In genomic region chr17:38428643-38429371, GRCh38 we compare ENCODE assay signal across 8 cellular contexts. TPM values are rescaled to one million over a fixed set of nuclear protein-coding genes. Genes with fewer than 3 reads are reported as not detected.
DNase-seq lines count a peak whose midpoint lies in the region; ATAC-seq, FAIRE-seq and TF ChIP-seq lines count a peak whose summit lies in the region.

No MANE protein-coding gene starts in this region.

- H3K4me1 Mint-ChIP-seq in activated T-helper 2 cell treated with anti-CD3 and anti-CD28 coated beads, Interferon-gamma antibody, Interleukin-2, Interleukin-4, amounts not matched to agents 10 μg/mL and 5 μg/mL and 100 μg/mL, durations not matched to agents 14 hours and 24 hours and 36 hours (ENCODE audit: low read depth): peaks cover 5% of the 10 kb centered on the region

- no peak overlapping the region for H2AK5ac ChIP-seq in H1 (ENCODE audit: low read depth, low read length)

- no peak overlapping the region for H3K4ac ChIP-seq in H1 (replicated peaks; ENCODE audit: insufficient read length, low read depth, low read length)

- peak overlapping the region; percentile 19; the same call in 1 of the 2 replicates for H3K18ac ChIP-seq in H1 (ENCODE audit: extremely low read depth, low read length)

- H3K4me3 Mint-ChIP-seq in activated T-helper 2 cell treated with anti-CD3 and anti-CD28 coated beads, Interferon-gamma antibody, Interleukin-2, Interleukin-4, amounts not matched to agents 10 μg/mL and 5 μg/mL and 100 μg/mL, durations not matched to agents 14 hours and 24 hours and 36 hours (ENCODE audit: low read depth): no peak overlapping the region

- POLR2A ChIA-PET in RWPE1 (lab: Yijun Ruan, JAX; ENCODE audit: low non-redundant PET): interaction anchor here (0.7 kb wide), 1 partner anchor 235 kb away, joined by 4 read pairs; no protein-coding TSS in a partner anchor
- POLR2A ChIA-PET in H1 (lab: Charles Lee; ENCODE audit: partially characterized antibody): interaction anchor here (0.9 to 7.6 kb wide), 12 partner anchors 8 to 48 kb away, joined by 3 to 72 read pairs (median 5); no protein-coding TSS in a partner anchor

- peak; percentile 29 for ATAC-seq in GM18909 (IDR thresholded peaks at IDR 0.05; ENCODE audit: poor library complexity, unreplicated experiment)

- no peak overlapping the region; the same call in 1 of the 2 replicates for H2BK5ac ChIP-seq in H1 (ENCODE audit: low read depth, low read length)

- H3K9me3 ChIP-seq in H1 (ENCODE audit: insufficient read depth in 2 of 2, low read depth in 1 of 2, low read length in 1 of 2): no peaks in the 10 kb centered on the region

- H3K27ac Mint-ChIP-seq in activated T-helper 2 cell treated with anti-CD3 and anti-CD28 coated beads, Interferon-gamma antibody, Interleukin-2, Interleukin-4, amounts not matched to agents 10 μg/mL and 5 μg/mL and 100 μg/mL, durations not matched to agents 14 hours and 24 hours and 36 hours: no peak overlapping the region

- H3K4me2 ChIP-seq in H1 (ENCODE audit: insufficient read depth in 1 of 2, low read depth in 2 of 2, low read length in 2 of 2): peak overlapping the region; percentile 81 to 90

- no peak overlapping the region for H2BK20ac ChIP-seq in H1 (ENCODE audit: low read length)

- peaks cover 0 to 55% of the 10 kb centered on the region in 2 experiments; a peak in 2 of 4 replicates for H3K79me2 ChIP-seq in H1 (ENCODE audit: control insufficient read depth in 1 of 2, insufficient read depth in 2 of 2, low read length in 2 of 2)

- H3K4me1 ChIP-seq in H1 (replicated peaks in 1 of 4; ENCODE audit: control insufficient read depth in 3 of 4, insufficient read depth in 4 of 4, low read length in 3 of 4): peaks cover 22 to 35% (median 25%) of the 10 kb centered on the region in 4 experiments

- no peak overlapping the region for H2BK120ac ChIP-seq in H1 (replicated peaks; ENCODE audit: low read depth, low read length)

- no peak overlapping the region for H2AFZ ChIP-seq in H1 (ENCODE audit: low read length)

- DNase-seq in RWPE1 (ENCODE audit: low spot score): peak; percentile 70
- peak in 1 of 2 experiments; percentile 70 for DNase-seq in H1 (ENCODE audit: low read depth in 1 of 2, low spot score in 2 of 2)
- DNase-seq in lung microvascular endothelial cell (ENCODE audit: low read depth in 2 of 2): peak; percentile 51 to 66
- DNase-seq in superior temporal gyrus (ENCODE audit: extremely low spot score): peak; percentile 87
- no peak for DNase-seq in NCI-H2196 treated with DMSO at 0.1 percent for 48 hours (lab: John Stamatoyannopoulos, UW; ENCODE audit: unreplicated experiment)
- no peak for DNase-seq in activated T-helper 2 cell treated with anti-CD3 and anti-CD28 coated beads, Interferon-gamma antibody, Interleukin-2, Interleukin-4, amounts not matched to agents 10 μg/mL and 5 μg/mL and 100 μg/mL, durations not matched to agents 14 hours and 24 hours and 36 hours (ENCODE audit: low spot score)
- DNase-seq in NCI-H345 (lab: John Stamatoyannopoulos, UW): no peak

- intact Hi-C loops in activated T-helper 2 cell treated with anti-CD3 and anti-CD28 coated beads, Interferon-gamma antibody, Interleukin-2, Interleukin-4, amounts not matched to agents 10 μg/mL and 5 μg/mL and 100 μg/mL, durations not matched to agents 14 hours and 24 hours and 36 hours (cut with micrococcal nuclease): loop anchor here (10.0 kb wide), 1 partner anchor 236 kb away; no protein-coding TSS in a partner anchor

- no peak overlapping the region for H3K56ac ChIP-seq in H1 (replicated peaks; ENCODE audit: insufficient read length, low read depth, low read length)

- H2BK12ac ChIP-seq in H1 (ENCODE audit: low read depth, low read length): peak overlapping the region; percentile 27; the same call in 1 of the 2 replicates

- peaks cover 6% of the 10 kb centered on the region for H3K23me2 ChIP-seq in H1 (ENCODE audit: low read depth, low read length)

- H3K36me3 ChIP-seq in H1 (ENCODE audit: control insufficient read depth in 2 of 4, insufficient read depth in 4 of 4, low read length in 3 of 4): no peaks in the 10 kb centered on the region

- TF ChIP-seq POLR2A in H1 (IDR thresholded peaks at IDR 0.05; ENCODE audit: control extremely low read depth in 1 of 2, low read depth in 2 of 2, low read length in 2 of 2): no peak

- H3K23ac ChIP-seq in H1 (ENCODE audit: insufficient read length): no peak overlapping the region

- no peak; a peak in 1 of 4 replicates for TF ChIP-seq RAD21 in H1 (IDR thresholded peaks at IDR 0.05 in 1 of 2, conservative IDR thresholded peaks at IDR 0.05 in 1 of 2; ENCODE audit: low read depth in 2 of 2, low read length in 2 of 2)

- H2BK15ac ChIP-seq in H1 (ENCODE audit: low read length): no peak overlapping the region; the same call in 1 of the 2 replicates

- no peaks in the 10 kb centered on the region for H3K36me3 Mint-ChIP-seq in activated T-helper 2 cell treated with anti-CD3 and anti-CD28 coated beads, Interferon-gamma antibody, Interleukin-2, Interleukin-4, amounts not matched to agents 10 μg/mL and 5 μg/mL and 100 μg/mL, durations not matched to agents 14 hours and 24 hours and 36 hours (ENCODE audit: low read depth)

- 1% methylated on average over 19 of the region's 56 CpGs; no CpG with 5 or more reads in 1 of the 2 experiments for WGBS in H1 (ENCODE audit: extremely low coverage in 1 of 2, insufficient coverage in 1 of 2, insufficient read length in 1 of 2, insufficient replicate concordance in 2 of 2, low coverage in 1 of 2, low lambda C conversion rate in 2 of 2, missing lambda C conversion rate in 1 of 2), 2 experiments

- H3K4me3 ChIP-seq in H1 (ENCODE audit: extremely low read depth in 1 of 4, insufficient read depth in 2 of 4, low read depth in 3 of 4, low read length in 4 of 4): peak overlapping the region; percentile 66 to 91 (median 72)

- no peaks in the 10 kb centered on the region for H3K27me3 ChIP-seq in H1 (replicated peaks in 1 of 4; ENCODE audit: control insufficient read depth in 3 of 4, extremely low read depth in 1 of 4, insufficient read depth in 3 of 4, low read length in 3 of 4)

- no peak for TF ChIP-seq CTCF in RWPE1 (conservative IDR thresholded peaks at IDR 0.05; ENCODE audit: low read depth)
- no peak for TF ChIP-seq CTCF in H1 (IDR thresholded peaks at IDR 0.05; ENCODE audit: control extremely low read depth in 1 of 3, insufficient read depth in 1 of 3, low read depth in 1 of 3, low read length in 3 of 3)

- CTCF ChIA-PET in RWPE1 (lab: Yijun Ruan, JAX): interaction anchor here (0.6 to 1.6 kb wide), 6 partner anchors 10 to 126 kb away, joined by 3 to 7 read pairs (median 4); no protein-coding TSS in a partner anchor
- CTCF ChIA-PET in H1 (lab: Charles Lee; ENCODE audit: partially characterized antibody): interaction anchor here (0.7 to 24.5 kb wide), 11 partner anchors 11 to 248 kb away, joined by 3 to 400 read pairs (median 3); partner anchors contain the start of genes GPR179 and SOCS7

- H4K5ac ChIP-seq in H1 (ENCODE audit: insufficient read length, low read depth, low read length): no peak overlapping the region

- no peak for FAIRE-seq in H1 (lab: Jason Lieb, UNC)

- H3K79me1 ChIP-seq in H1 (ENCODE audit: low read depth, low read length): peaks cover 14% of the 10 kb centered on the region

- peaks cover 4 to 10% of the 10 kb centered on the region in 2 experiments for H4K20me1 ChIP-seq in H1 (replicated peaks in 1 of 2; ENCODE audit: control insufficient read depth in 1 of 2, insufficient read depth in 2 of 2, low read length in 2 of 2)

- TF ChIP-seq EP300 in H1 (IDR thresholded peaks at IDR 0.05; ENCODE audit: borderline replicate concordance in 1 of 2, low read depth in 2 of 2, low read length in 2 of 2): no peak

- H3K9me3 Mint-ChIP-seq in activated T-helper 2 cell treated with anti-CD3 and anti-CD28 coated beads, Interferon-gamma antibody, Interleukin-2, Interleukin-4, amounts not matched to agents 10 μg/mL and 5 μg/mL and 100 μg/mL, durations not matched to agents 14 hours and 24 hours and 36 hours: no peaks in the 10 kb centered on the region

- H3K27me3 Mint-ChIP-seq in activated T-helper 2 cell treated with anti-CD3 and anti-CD28 coated beads, Interferon-gamma antibody, Interleukin-2, Interleukin-4, amounts not matched to agents 10 μg/mL and 5 μg/mL and 100 μg/mL, durations not matched to agents 14 hours and 24 hours and 36 hours (ENCODE audit: low read depth): peaks cover 30% of the 10 kb centered on the region

- H4K91ac ChIP-seq in H1 (replicated peaks; ENCODE audit: insufficient read length, low read length): peak overlapping the region; percentile 12

- no peak overlapping the region; a peak in 2 of 7 replicates for H3K9ac ChIP-seq in H1 (replicated peaks in 1 of 4; ENCODE audit: extremely low read depth in 1 of 4, low read depth in 3 of 4, low read length in 3 of 4)

- peak overlapping the region; percentile 31 for H4K8ac ChIP-seq in H1 (ENCODE audit: extremely low read depth, insufficient read depth, low read length)

- H3K27ac ChIP-seq in RWPE1 (peak overlapping the region; percentile 92), H1 (ENCODE audit: low read depth, low read length) (no peak overlapping the region)

- H3K14ac ChIP-seq in H1 (ENCODE audit: insufficient read length): no peak overlapping the region

TF ChIP-seq in H1, 55 proteins besides CTCF, POLR2A, EP300 and RAD21 (continues in another document):
- peak; percentile 14 to 37; a peak in 2 of 4 replicates for TF ChIP-seq SIN3A (conservative IDR thresholded peaks at IDR 0.05 in 1 of 2, IDR thresholded peaks at IDR 0.05 in 1 of 2; ENCODE audit: low read depth in 1 of 2, low read length in 2 of 2)
- no peak for TF ChIP-seq TAF7 (optimal IDR thresholded peaks at IDR 0.05; ENCODE audit: borderline replicate concordance, low read depth, low read length)
- no peak for TF ChIP-seq CEBPB (IDR thresholded peaks at IDR 0.05; ENCODE audit: low read depth, low read length)
- TF ChIP-seq EGR1 (IDR thresholded peaks at IDR 0.05; ENCODE audit: borderline replicate concordance, low read depth, low read length): peak; percentile 9; the same call in 1 of the 2 replicates
- peak; percentile 32 for TF ChIP-seq KDM4A (IDR thresholded peaks at IDR 0.05; ENCODE audit: low read depth, low read length, severe bottlenecking)
- no peak for TF ChIP-seq POLR2AphosphoS5 (IDR thresholded peaks at IDR 0.05; ENCODE audit: low read depth, low read length)

RNA-seq across cellular contexts. Expression of gene ARHGAP23, which starts 0.5 kb away (rescaled TPM):
- total RNA-seq in H1 (2021; fragmentation: NEBNext Ultra II Directional; extraction: Animal tissue kit (Norgen Biotek cat#: 25700)): 107 and 108 TPM in 2 replicates
- polyA plus RNA-seq in H1 (2011; rRNA removed): 16.3 and 28.6 TPM in 2 replicates
- polyA plus RNA-seq in H1 (2011; cell fraction: cytosol; rRNA removed): 21.0 TPM
- polyA plus RNA-seq in H1 (2011; cell fraction: nucleus; rRNA removed): 52.6 TPM
- polyA plus RNA-seq in H1 (2012, experiment 1 of 2): 39.3 to 66.4 TPM (median 42.6 TPM) in 4 replicates
- polyA plus RNA-seq in H1 (2012, experiment 2 of 2): 39.0 TPM
- 43.2 TPM for polyA plus RNA-seq in H1 (2013, experiment 1 of 2)
- polyA plus RNA-seq in H1 (2013, experiment 2 of 2): 43.6 TPM
- polyA minus RNA-seq in H1 (2011; rRNA and poly(A)+ RNA removed): 23.8 and 36.4 TPM in 2 replicates
- polyA minus RNA-seq in H1 (2011; cell fraction: cytosol; rRNA and poly(A)+ RNA removed): 25.8 TPM
- 69.0 TPM for polyA minus RNA-seq in H1 (2011; cell fraction: nucleus; rRNA and poly(A)+ RNA removed)
- total RNA-seq in lung microvascular endothelial cell: 25.5 and 33.7 TPM in 2 replicates
- 0.32 and 1.2 TPM in 2 replicates for total RNA-seq in activated T-helper 2 cell treated with anti-CD3 and anti-CD28 coated beads, Interferon-gamma antibody, Interleukin-2, Interleukin-4, amounts not matched to agents 10 μg/mL and 5 μg/mL and 100 μg/mL, durations not matched to agents 14 hours and 24 hours and 36 hours

Comparison
In these comparisons a context has a peak if more than half of its experiments do, and no peak if none do; other contexts are left out.
1. DNase-seq: peak in RWPE1 (single experiment), lung microvascular endothelial cell (2 of 2) and superior temporal gyrus (single experiment); none in NCI-H2196 treated with DMSO at 0.1 percent for 48 hours (single experiment), activated T-helper 2 cell treated with anti-CD3 and anti-CD28 coated beads, Interferon-gamma antibody, Interleukin-2, Interleukin-4, amounts not matched to agents 10 μg/mL and 5 μg/mL and 100 μg/mL, durations not matched to agents 14 hours and 24 hours and 36 hours (single experiment) and NCI-H345 (single experiment).
2. RNA of gene ARHGAP23, which starts 0.5 kb away (total RNA-seq): 107 to 108 TPM in H1 and 25.5 to 33.7 TPM in lung microvascular endothelial cell; 0.32 to 1.2 TPM in activated T-helper 2 cell treated with anti-CD3 and anti-CD28 coated beads, Interferon-gamma antibody, Interleukin-2, Interleukin-4, amounts not matched to agents 10 μg/mL and 5 μg/mL and 100 μg/mL, durations not matched to agents 14 hours and 24 hours and 36 hours; every median in the first group is over 10 times any median in the second.